19 cellular contexts compared by ENCODE assay signal in genomic region chr20:57195023-57195758, GRCh38.
DNase-seq lines count a peak whose midpoint lies in the region; ATAC-seq and TF ChIP-seq lines count a peak whose summit lies in the region.
"Had no signal": no experiment of that assay in that cellular context is flagged by ENCODE, and none has a peak within 500 bp of the region (broad histone marks: within the 10 kb centered on the region; RNA-seq: fewer than 3 reads in every experiment).

No MANE protein-coding gene starts in this region.

- H3K9me3 ChIP-seq in heart left ventricle (no peaks in the 10 kb centered on the region), SJSA1 (replicated peaks) (no peaks in the 10 kb centered on the region)

- H3K27ac ChIP-seq in heart left ventricle (no peak overlapping the region), SJSA1 (peak overlapping the region; percentile 51)
- H3K27ac ChIP-seq: cardiac muscle cell had no signal

- H3K4me3 ChIP-seq in heart left ventricle: no peak overlapping the region
- H3K4me3 ChIP-seq in SJSA1: no peak overlapping the region
- no peak overlapping the region for H3K4me3 ChIP-seq in fibroblast of mammary gland (ENCODE audit: control insufficient read depth, low read depth, low read length)
- H3K4me3 ChIP-seq: cardiac muscle cell had no signal

- DNase-seq in heart left ventricle (no peak), left cardiac atrium (no peak), SJSA1 (ENCODE audit: low read depth in 1 of 2, low spot score in 2 of 2) (peak; percentile 87 to 89), fibroblast of mammary gland (ENCODE audit: low read depth) (peak; percentile 56), ecto neural progenitor cell (ENCODE audit: low spot score) (no peak)
- no peak for DNase-seq in activated CD4-positive, alpha-beta memory T cell treated with anti-CD3 and anti-CD28 coated beads for 36 hours
- DNase-seq in activated CD4-positive, CD25-positive, alpha-beta regulatory T cell (lab: John Stamatoyannopoulos, UW): no peak
- DNase-seq: activated CD4-positive, CD25-positive, alpha-beta regulatory T cell treated with anti-CD3 and anti-CD28 coated beads, Interleukin-2, amount 50 U/mL, for 72 hours; activated naive CD4-positive, alpha-beta T cell treated with anti-CD3 and anti-CD28 coated beads for 36 hours; Calu3; glutamatergic neuron; NCI-H187 treated with DMSO at 0.1 percent for 48 hours; NCI-H526; occipital lobe; stimulated activated naive CD8-positive, alpha-beta T cell treated with anti-CD3 and anti-CD28 coated beads, Interleukin-15, amount 100 ng/mL, for 72 hours had no signal

- intact Hi-C loops in heart left ventricle (cut with DNase I) (no loop called here), left cardiac atrium (cut with DNase I) (no loop called here)
- intact Hi-C loops in activated CD4-positive, alpha-beta memory T cell treated with anti-CD3 and anti-CD28 coated beads for 36 hours (cut with micrococcal nuclease): no loop called here

- H3K27me3 Mint-ChIP-seq in activated CD4-positive, alpha-beta memory T cell treated with anti-CD3 and anti-CD28 coated beads for 36 hours: no peaks in the 10 kb centered on the region

- H3K36me3 ChIP-seq in heart left ventricle (no peaks in the 10 kb centered on the region), SJSA1 (no peaks in the 10 kb centered on the region)

- H3K36me3 Mint-ChIP-seq in activated CD4-positive, alpha-beta memory T cell treated with anti-CD3 and anti-CD28 coated beads for 36 hours: no peaks in the 10 kb centered on the region

- no peak overlapping the region for H3K27ac Mint-ChIP-seq in activated CD4-positive, alpha-beta memory T cell treated with anti-CD3 and anti-CD28 coated beads for 36 hours
- H3K27ac Mint-ChIP-seq: activated naive CD4-positive, alpha-beta T cell treated with anti-CD3 and anti-CD28 coated beads for 36 hours; mesothelial cell of epicardium; stimulated activated naive CD8-positive, alpha-beta T cell treated with anti-CD3 and anti-CD28 coated beads, Interleukin-15, amount 100 ng/mL, for 72 hours; T-helper 1 cell treated with Interleukin-12 subunit alpha and Interleukin-12 subunit beta and Interleukin-4 antibody, amounts not matched to agents 30 μg/mL and 1 μg/mL, for 36 hours had no signal

- ATAC-seq in heart left ventricle (peak in 3 of 4 donors; percentile 11 to 66 (median 18)), left cardiac atrium (no peak), HG02571 (IDR thresholded peaks at IDR 0.05; ENCODE audit: unreplicated experiment) (no peak)
- ATAC-seq: stimulated activated naive CD8-positive, alpha-beta T cell treated with anti-CD3 and anti-CD28 coated beads, Interleukin-15, amount 100 ng/mL, for 72 hours had no signal

- CTCF ChIA-PET in activated CD4-positive, alpha-beta memory T cell treated with anti-CD3 and anti-CD28 coated beads for 36 hours (lab: Charles Lee): no interaction called here

- POLR2A ChIA-PET in activated CD4-positive, alpha-beta memory T cell treated with anti-CD3 and anti-CD28 coated beads for 36 hours (lab: Charles Lee): no interaction called here

- peaks cover 0 to 22% (median 0%) of the 10 kb centered on the region in 9 donors for H3K27me3 ChIP-seq in heart left ventricle
- no peaks in the 10 kb centered on the region for H3K27me3 ChIP-seq in SJSA1 (replicated peaks)
- H3K27me3 ChIP-seq: cardiac muscle cell had no signal

- H3K4me1 ChIP-seq in heart left ventricle (no peaks in the 10 kb centered on the region), SJSA1 (replicated peaks) (peaks cover 66% of the 10 kb centered on the region)

- H3K9me3 Mint-ChIP-seq in activated CD4-positive, alpha-beta memory T cell treated with anti-CD3 and anti-CD28 coated beads for 36 hours: no peaks in the 10 kb centered on the region
- H3K9me3 Mint-ChIP-seq: activated naive CD4-positive, alpha-beta T cell treated with anti-CD3 and anti-CD28 coated beads for 36 hours; mesothelial cell of epicardium; stimulated activated naive CD8-positive, alpha-beta T cell treated with anti-CD3 and anti-CD28 coated beads, Interleukin-15, amount 100 ng/mL, for 72 hours; T-helper 1 cell treated with Interleukin-12 subunit alpha and Interleukin-12 subunit beta and Interleukin-4 antibody, amounts not matched to agents 30 μg/mL and 1 μg/mL, for 36 hours had no signal

- TF ChIP-seq POLR2A in heart left ventricle (IDR thresholded peaks at IDR 0.05): no peak

- 77 to 83% (median 80%) methylated on average over 23 to 24 of the region's 24 CpGs for WGBS in heart left ventricle, 4 donors

- TF ChIP-seq CTCF in heart left ventricle (IDR thresholded peaks at IDR 0.05) (no peak), fibroblast of mammary gland (conservative IDR thresholded peaks at IDR 0.05; ENCODE audit: control insufficient read depth, insufficient read depth, low read depth, low read length) (no peak)

- H3K4me1 Mint-ChIP-seq in activated CD4-positive, alpha-beta memory T cell treated with anti-CD3 and anti-CD28 coated beads for 36 hours (ENCODE audit: low read depth): no peaks in the 10 kb centered on the region
- H3K4me1 Mint-ChIP-seq: mesothelial cell of epicardium; stimulated activated naive CD8-positive, alpha-beta T cell treated with anti-CD3 and anti-CD28 coated beads, Interleukin-15, amount 100 ng/mL, for 72 hours had no signal

- no peak overlapping the region for H3K4me3 Mint-ChIP-seq in activated CD4-positive, alpha-beta memory T cell treated with anti-CD3 and anti-CD28 coated beads for 36 hours
- H3K4me3 Mint-ChIP-seq: activated naive CD4-positive, alpha-beta T cell treated with anti-CD3 and anti-CD28 coated beads for 36 hours; mesothelial cell of epicardium; stimulated activated naive CD8-positive, alpha-beta T cell treated with anti-CD3 and anti-CD28 coated beads, Interleukin-15, amount 100 ng/mL, for 72 hours; T-helper 1 cell treated with Interleukin-12 subunit alpha and Interleukin-12 subunit beta and Interleukin-4 antibody, amounts not matched to agents 30 μg/mL and 1 μg/mL, for 36 hours had no signal

Comparison
In these comparisons a context has a peak if more than half of its experiments do, and no peak if none do; other contexts are left out.
1. ATAC-seq: peak in heart left ventricle (3 of 4); none in left cardiac atrium (0 of 2) and HG02571 (single experiment).
2. DNase-seq: peak in SJSA1 (2 of 2) and fibroblast of mammary gland (single experiment); none in heart left ventricle (0 of 5), left cardiac atrium (single experiment), ecto neural progenitor cell (single experiment), activated CD4-positive, alpha-beta memory T cell treated with anti-CD3 and anti-CD28 coated beads for 36 hours (single experiment) and activated CD4-positive, CD25-positive, alpha-beta regulatory T cell (0 of 4).